In genomic region chr10:28283251-28283650, GRCh38 we compare ENCODE assay signal across 22 cellular contexts. TPM values are rescaled to one million over a fixed set of nuclear protein-coding genes. Genes with fewer than 3 reads are reported as not detected.
A peak's percentile ranks its signal among the peaks of the same experiment; 100 is the strongest.
DNase-seq lines count a peak whose midpoint lies in the region; ATAC-seq, FAIRE-seq and TF ChIP-seq lines count a peak whose summit lies in the region.
"Had no signal": no experiment of that assay in that cellular context is flagged by ENCODE, and none has a peak within 500 bp of the region (broad histone marks: within the 10 kb centered on the region; RNA-seq: fewer than 3 reads in every experiment).

No MANE protein-coding gene starts in this region.

- no peak for FAIRE-seq in H54 (lab: Jason Lieb, UNC)
- FAIRE-seq: A549, GM12878, HTR-8/SVneo had no signal

- H3K4me3 ChIP-seq in Caco-2 (ENCODE audit: low read depth, low read length): no peak overlapping the region
- H3K4me3 ChIP-seq in body of pancreas: no peak overlapping the region
- H3K4me3 ChIP-seq in thoracic aorta: no peak overlapping the region
- H3K4me3 ChIP-seq: A549, GM12878, HAP-1, Peyer's patch had no signal

- H3K4me1 Mint-ChIP-seq in Caco-2 (ENCODE audit: low read depth, unreplicated experiment) (peaks cover 52% of the 10 kb centered on the region), glutamatergic neuron (ENCODE audit: low read depth, unreplicated experiment) (peaks cover 44% of the 10 kb centered on the region)

- peak overlapping the region; percentile 48 for H3K27ac Mint-ChIP-seq in Caco-2 (ENCODE audit: unreplicated experiment)
- H3K27ac Mint-ChIP-seq in glutamatergic neuron (ENCODE audit: unreplicated experiment): no peak overlapping the region
- H3K27ac Mint-ChIP-seq: CD4-positive, alpha-beta memory T cell had no signal

- no peaks in the 10 kb centered on the region for H3K27me3 ChIP-seq in Caco-2 (replicated peaks; ENCODE audit: control insufficient read depth, insufficient read depth, low read length)
- H3K27me3 ChIP-seq in body of pancreas: no peaks in the 10 kb centered on the region
- H3K27me3 ChIP-seq in thoracic aorta (replicated peaks; ENCODE audit: insufficient read depth): no peaks in the 10 kb centered on the region
- H3K27me3 ChIP-seq: Peyer's patch had no signal

- H3K4me1 ChIP-seq in Caco-2 (peaks cover 23% of the 10 kb centered on the region), body of pancreas (peaks cover 55% of the 10 kb centered on the region), thoracic aorta (ENCODE audit: control insufficient read depth in 1 of 2, low read depth in 2 of 2) (peaks cover 38 to 82% of the 10 kb centered on the region in 2 donors)
- H3K4me1 ChIP-seq: A549, HAP-1, Peyer's patch had no signal

- no peak for TF ChIP-seq CTCF in Caco-2 (IDR thresholded peaks at IDR 0.05; ENCODE audit: insufficient read depth in 1 of 2, low read depth in 1 of 2, low read length in 1 of 2, severe bottlenecking in 1 of 2, unreplicated experiment in 1 of 2)
- TF ChIP-seq CTCF in body of pancreas (IDR thresholded peaks at IDR 0.05): no peak
- TF ChIP-seq CTCF in glutamatergic neuron (IDR thresholded peaks at IDR 0.05; ENCODE audit: partially characterized antibody, unreplicated experiment): no peak
- TF ChIP-seq CTCF in thoracic aorta (IDR thresholded peaks at IDR 0.05): no peak

- intact Hi-C loops in Caco-2 (cut with micrococcal nuclease; ENCODE audit: unreplicated experiment): no loop called here
- intact Hi-C loops in body of pancreas (cut with DNase I): no loop called here

- BruUV-seq in Caco-2 (replicated peaks; lab: Mats Ljungman, UMichigan): no TSS peak

- no peak overlapping the region for H3K4me3 Mint-ChIP-seq in Caco-2 (ENCODE audit: unreplicated experiment)
- H3K4me3 Mint-ChIP-seq in glutamatergic neuron (ENCODE audit: unreplicated experiment): peak overlapping the region; percentile 6
- H3K4me3 Mint-ChIP-seq: CD4-positive, alpha-beta memory T cell had no signal

- POLR2A ChIA-PET in Caco-2 (lab: Charles Lee): no interaction called here

- H3K36me3 Mint-ChIP-seq in Caco-2 (ENCODE audit: insufficient read depth, unreplicated experiment): peaks cover 7% of the 10 kb centered on the region
- H3K36me3 Mint-ChIP-seq in glutamatergic neuron (ENCODE audit: unreplicated experiment): no peaks in the 10 kb centered on the region

- no peaks in the 10 kb centered on the region for H3K36me3 ChIP-seq in Caco-2 (ENCODE audit: control insufficient read depth, insufficient read depth, low read length)
- H3K36me3 ChIP-seq in body of pancreas (replicated peaks in 1 of 2; ENCODE audit: insufficient read depth in 1 of 2, low read depth in 2 of 2): no peaks in the 10 kb centered on the region
- no peaks in the 10 kb centered on the region for H3K36me3 ChIP-seq in thoracic aorta
- H3K36me3 ChIP-seq: HAP-1, Peyer's patch had no signal

- TF ChIP-seq POLR2A in body of pancreas (IDR thresholded peaks at IDR 0.05) (no peak), H54 (IDR thresholded peaks at IDR 0.05; ENCODE audit: low read depth, low read length) (no peak)

- H3K9me3 ChIP-seq in Caco-2: no peaks in the 10 kb centered on the region
- H3K9me3 ChIP-seq in body of pancreas: no peaks in the 10 kb centered on the region
- H3K9me3 ChIP-seq in thoracic aorta: no peaks in the 10 kb centered on the region
- H3K9me3 ChIP-seq: A549, HAP-1, Peyer's patch had no signal

- H3K27me3 Mint-ChIP-seq in Caco-2 (ENCODE audit: insufficient read depth, unreplicated experiment) (no peaks in the 10 kb centered on the region), glutamatergic neuron (ENCODE audit: unreplicated experiment) (no peaks in the 10 kb centered on the region)
- H3K27me3 Mint-ChIP-seq: CD4-positive, alpha-beta memory T cell had no signal

- no peaks in the 10 kb centered on the region for H3K9me3 Mint-ChIP-seq in Caco-2 (ENCODE audit: unreplicated experiment)
- H3K9me3 Mint-ChIP-seq in glutamatergic neuron (ENCODE audit: unreplicated experiment): no peaks in the 10 kb centered on the region
- H3K9me3 Mint-ChIP-seq: CD4-positive, alpha-beta memory T cell had no signal

- DNase-seq in Caco-2: no peak
- DNase-seq in body of pancreas: no peak
- DNase-seq in glutamatergic neuron: no peak
- DNase-seq in thoracic aorta (ENCODE audit: low spot score): no peak
- DNase-seq in medulla oblongata (ENCODE audit: extremely low spot score): no peak
- DNase-seq in globus pallidus (ENCODE audit: low spot score): no peak
- DNase-seq in H54 (ENCODE audit: insufficient read length, low spot score): no peak
- DNase-seq: CD4-positive, alpha-beta memory T cell; DND-41; IMR-90; NCI-H1092 treated with DMSO at 0.1 percent for 48 hours; NCI-H146; NCI-H2029 treated with DMSO at 0.1 percent for 48 hours; NCI-H2171; NCI-H524 treated with DMSO at 0.1 percent for 48 hours; NCI-H82; Peyer's patch had no signal

- no peak for ATAC-seq in body of pancreas
- ATAC-seq in thoracic aorta (ENCODE audit: insufficient number of reproducible peaks, low FRiP score, low read depth): no peak
- ATAC-seq: A549, GM12878 had no signal

- WGBS in body of pancreas, 2 donors: 54 to 92% methylated on average over 2 of the region's 2 CpGs

- H3K27ac ChIP-seq in body of pancreas (peak overlapping the region in 3 of 4 donors; percentile 2 to 82 (median 70)), thoracic aorta (peak overlapping the region; percentile 13 to 87)
- H3K27ac ChIP-seq: A549, KMS-11, Peyer's patch had no signal

- CTCF ChIA-PET in Caco-2 (lab: Charles Lee): interaction anchor here (1.9 to 2.2 kb wide), 3 partner anchors 19 to 32 kb away, joined by 6 to 10 read pairs (median 8); partner anchors contain the start of gene MPP7

RNA-seq across cellular contexts. Expression of gene MPP7, which starts 19.6 kb away (rescaled TPM):
- total RNA-seq in Caco-2 (2022): 72.0 and 79.4 TPM in 2 replicates
- total RNA-seq in body of pancreas: 10 to 100 TPM in 1 of 2 donors, 1 to 10 TPM in 1; 5.9 to 12.2 TPM
- 19.0 TPM for total RNA-seq in glutamatergic neuron (ENCODE audit: unreplicated experiment)
- total RNA-seq in thoracic aorta: 10 to 100 TPM; 28.2 to 48.5 TPM
